ENCODE assay signal across 1 cellular context in the genomic region with DNA sequence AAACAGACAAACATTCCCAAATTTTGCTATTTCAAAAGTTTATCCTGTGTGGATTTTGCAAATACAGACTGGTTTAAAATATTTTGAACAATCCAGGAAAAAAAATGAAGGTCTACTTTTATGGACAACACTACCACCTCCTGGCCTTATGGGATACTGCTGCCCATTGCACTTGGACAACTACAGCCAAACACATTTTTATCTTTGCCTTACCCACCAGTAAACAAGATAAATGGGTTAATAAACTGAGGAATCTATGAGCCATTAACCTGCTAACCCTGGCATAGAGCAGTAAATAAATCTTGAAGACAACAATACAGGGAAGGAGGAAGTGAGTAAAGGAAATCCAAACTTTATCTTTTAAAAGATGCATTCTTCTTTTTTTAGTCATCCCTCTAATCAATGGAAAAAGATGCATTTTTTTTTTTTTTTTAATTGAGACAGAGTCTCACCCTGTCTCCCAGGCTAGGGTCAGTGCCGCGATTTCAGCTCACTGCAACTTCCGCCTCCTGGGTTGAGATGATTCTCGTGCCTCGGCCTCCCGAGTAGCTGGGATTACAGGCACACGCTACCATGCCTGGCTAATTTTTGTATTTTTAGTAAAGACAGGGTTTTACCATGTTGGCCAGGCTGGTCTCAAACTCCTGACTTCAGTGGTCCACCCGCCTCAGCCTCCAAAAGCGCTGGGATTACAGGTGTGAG.
A peak's percentile ranks its signal among the peaks of the same experiment; 100 is the strongest.
TF ChIP-seq lines count a peak whose summit lies in the region.

No MANE protein-coding gene starts in this region.

TF ChIP-seq in HepG2, 621 proteins besides CTCF, POLR2A, EP300 and RAD21:
- TF ChIP-seq ZBTB38 (CRISPR knock-in tag; IDR thresholded peaks at IDR 0.05) (no peak), STAG1 (CRISPR knock-in tag; IDR thresholded peaks at IDR 0.05) (peak; percentile 94), GATAD2A (CRISPR knock-in tag; IDR thresholded peaks at IDR 0.05) (0 out of 2 replicates have a peak, but pooled peaks have one; percentile 17), MXI1 (IDR thresholded peaks at IDR 0.05; ENCODE audit: borderline replicate concordance, low read depth, low read length) (0 out of 3 replicates have a peak, but pooled peaks have one; percentile 7), SMC3 (IDR thresholded peaks at IDR 0.05; ENCODE audit: low read length) (peak; percentile 92), ZNF362 (CRISPR knock-in tag; IDR thresholded peaks at IDR 0.05; ENCODE audit: borderline replicate concordance) (peak; percentile 41; the same call in 1 of the 2 replicates)
